In genomic region chr9:8651830-8652229, GRCh38 we compare ENCODE assay signal across 14 cellular contexts.
"Had no signal": no experiment of that assay in that cellular context is flagged by ENCODE, and none has a peak within 500 bp of the region (broad histone marks: within the 10 kb centered on the region; RNA-seq: fewer than 3 reads in every experiment).

No MANE protein-coding gene starts in this region.

- H3K4me3 Mint-ChIP-seq: activated naive CD4-positive, alpha-beta T cell treated with anti-CD3 and anti-CD28 coated beads, Interleukin-2, amount 50 U/mL, for 24 hours had no signal

- H2AFZ ChIP-seq: hepatocyte had no signal

- H3K27me3 Mint-ChIP-seq: activated naive CD4-positive, alpha-beta T cell treated with anti-CD3 and anti-CD28 coated beads, Interleukin-2, amount 50 U/mL, for 24 hours had no signal

- H3K4me1 Mint-ChIP-seq: activated naive CD4-positive, alpha-beta T cell treated with anti-CD3 and anti-CD28 coated beads, Interleukin-2, amount 50 U/mL, for 24 hours had no signal

- H3K79me2 ChIP-seq: hepatocyte had no signal

- H3K4me3 ChIP-seq: body of pancreas, gastrocnemius medialis, hepatocyte, psoas muscle, right lobe of liver, testis, upper lobe of right lung had no signal

- H3K36me3 ChIP-seq: gastrocnemius medialis, right lobe of liver, upper lobe of right lung had no signal

- DNase-seq: body of pancreas; gastrocnemius medialis; kidney; left ventricle myocardium superior; mesendoderm; psoas muscle; right lobe of liver; stimulated activated CD4-positive, alpha-beta T cell treated with anti-CD3 and anti-CD28 coated beads, Interleukin-12 subunit alpha, Interleukin-12 subunit beta, amount 100 ng/mL, for 4 hours; stimulated activated naive CD4-positive, alpha-beta T cell treated with Interleukin-2 at 50 U/mL for 16 hours; testis; upper lobe of right lung had no signal

- H3K4me2 ChIP-seq: hepatocyte had no signal

- ATAC-seq: body of pancreas, gastrocnemius medialis, right lobe of liver, upper lobe of right lung had no signal

- H3K9me3 ChIP-seq: body of pancreas, gastrocnemius medialis, psoas muscle, right lobe of liver, testis, upper lobe of right lung had no signal

- H3K27me3 ChIP-seq: body of pancreas, gastrocnemius medialis, hepatocyte, right lobe of liver, testis, upper lobe of right lung had no signal

- H3K4me1 ChIP-seq: body of pancreas, psoas muscle, testis, upper lobe of right lung had no signal

- H3K9me3 Mint-ChIP-seq: activated naive CD4-positive, alpha-beta T cell treated with anti-CD3 and anti-CD28 coated beads, Interleukin-2, amount 50 U/mL, for 24 hours; activated T-helper 2 cell treated with anti-CD3 and anti-CD28 coated beads, Interferon-gamma antibody, Interleukin-2, Interleukin-4, amounts not matched to agents 10 μg/mL and 5 μg/mL and 100 μg/mL, durations not matched to agents 14 hours and 24 hours and 36 hours had no signal

- H3K36me3 Mint-ChIP-seq: activated naive CD4-positive, alpha-beta T cell treated with anti-CD3 and anti-CD28 coated beads, Interleukin-2, amount 50 U/mL, for 24 hours had no signal

- H3K27ac Mint-ChIP-seq: activated naive CD4-positive, alpha-beta T cell treated with anti-CD3 and anti-CD28 coated beads, Interleukin-2, amount 50 U/mL, for 24 hours; activated T-helper 2 cell treated with anti-CD3 and anti-CD28 coated beads, Interferon-gamma antibody, Interleukin-2, Interleukin-4, amounts not matched to agents 10 μg/mL and 5 μg/mL and 100 μg/mL, durations not matched to agents 14 hours and 24 hours and 36 hours had no signal

- H3K27ac ChIP-seq: body of pancreas, gastrocnemius medialis, hepatocyte, psoas muscle, right lobe of liver, testis, upper lobe of right lung had no signal
